Comparison of ENCODE assay signal across 17 cellular contexts in the genomic region with DNA sequence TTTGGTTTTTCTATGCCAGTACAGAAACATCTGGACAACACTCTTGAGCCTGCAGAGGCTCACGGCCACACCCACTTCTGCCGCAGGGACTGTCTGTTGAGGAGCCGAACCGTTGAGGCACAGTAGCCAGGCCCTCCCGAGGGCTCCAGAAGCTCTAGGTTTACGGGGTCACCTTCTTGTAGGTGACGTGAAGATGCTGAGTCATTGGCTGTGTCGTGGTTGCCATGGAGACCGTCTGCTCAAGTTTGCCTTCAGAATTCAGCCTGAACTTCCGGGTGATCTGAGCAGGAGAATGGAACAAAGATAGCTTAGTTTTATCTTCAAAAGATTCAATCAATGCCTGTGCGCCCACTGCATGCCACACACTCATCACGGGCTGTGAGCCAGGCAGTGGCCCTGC. TPM values are rescaled to one million over a fixed set of nuclear protein-coding genes. Genes with fewer than 3 reads are reported as not detected.
DNase-seq lines count a peak whose midpoint lies in the region; ATAC-seq and TF ChIP-seq lines count a peak whose summit lies in the region.
"Had no signal": no experiment of that assay in that cellular context is flagged by ENCODE, and none has a peak within 500 bp of the region (broad histone marks: within the 10 kb centered on the region; RNA-seq: fewer than 3 reads in every experiment).

No MANE protein-coding gene starts in this region.

- DNase-seq in GM04504 (ENCODE audit: low read depth) (peak; percentile 17), PC-3 (peak; percentile 36), endothelial cell (ENCODE audit: low spot score) (no peak), non-pigmented ciliary epithelial cell (ENCODE audit: low read depth) (peak; percentile 38), glutamatergic neuron (no peak), NCI-H748 treated with DMSO at 0.1 percent for 48 hours (lab: John Stamatoyannopoulos, UW) (no peak), NCI-H128 (lab: John Stamatoyannopoulos, UW; ENCODE audit: unreplicated experiment) (no peak), stomach (no peak)
- DNase-seq: activated CD4-positive, alpha-beta memory T cell treated with anti-CD3 and anti-CD28 coated beads, Interleukin-2, amount 10 ng/mL, durations not matched to agents 7 days and 5 days; DMS79 treated with DMSO at 0.1 percent for 48 hours; left colon; testis had no signal

- intact Hi-C loops in PC-3 (cut with micrococcal nuclease) (no loop called here), stomach (cut with DNase I; ENCODE audit: low total_unique reads) (no loop called here)

- H3K27ac ChIP-seq in PC-3 (ENCODE audit: low read length) = no peak overlapping the region
- no peak overlapping the region for H3K27ac ChIP-seq in stomach
- H3K27ac ChIP-seq: gastroesophageal sphincter, prostate gland, testis had no signal

- no peaks in the 10 kb centered on the region for H3K9me2 ChIP-seq in PC-3 (replicated peaks; ENCODE audit: low read length)

- no TSS peak for BruUV-seq in PC-3 (replicated peaks; lab: Mats Ljungman, UMichigan)

- no peak overlapping the region for H3K4me2 ChIP-seq in PC-3 (ENCODE audit: low read length)
- H3K4me2 ChIP-seq: BLaER1 treated with 17β-estradiol and CSF1 and Interleukin-3, amounts not matched to agents 10 nM and 100 nM had no signal

- peaks cover 8% of the 10 kb centered on the region for H3K9me3 ChIP-seq in PC-3 (ENCODE audit: low read length)
- peaks cover 12 to 26% (median 19%) of the 10 kb centered on the region in 4 donors for H3K9me3 ChIP-seq in stomach
- H3K9me3 ChIP-seq: prostate gland, testis had no signal

- peak overlapping the region; percentile 31 for H3K4me3 Mint-ChIP-seq in endothelial cell (ENCODE audit: unreplicated experiment)
- no peak overlapping the region for H3K4me3 Mint-ChIP-seq in glutamatergic neuron (ENCODE audit: unreplicated experiment)
- H3K4me3 Mint-ChIP-seq: activated CD4-positive, alpha-beta memory T cell treated with anti-CD3 and anti-CD28 coated beads, Interleukin-2, amount 10 ng/mL, durations not matched to agents 7 days and 5 days; activated T-helper 17 cell treated with anti-CD3 and anti-CD28 coated beads, Interleukin-2, amount 50 U/mL, for 72 hours had no signal

- CTCF ChIA-PET in PC-3 (lab: Charles Lee) = no interaction called here

- H3K36me3 Mint-ChIP-seq in endothelial cell (ENCODE audit: low read depth, unreplicated experiment) (peaks cover 57% of the 10 kb centered on the region), glutamatergic neuron (ENCODE audit: unreplicated experiment) (peaks cover 51% of the 10 kb centered on the region)

- H3K4me1 ChIP-seq in PC-3 (ENCODE audit: insufficient read depth, low read length) (peaks cover 5% of the 10 kb centered on the region; the same call in 1 of the 2 replicates), stomach (no peaks in the 10 kb centered on the region)
- H3K4me1 ChIP-seq: BLaER1 treated with 17β-estradiol and CSF1 and Interleukin-3, amounts not matched to agents 10 nM and 100 nM; gastroesophageal sphincter; prostate gland; testis had no signal

- no peak for TF ChIP-seq POLR2A in stomach (IDR thresholded peaks at IDR 0.05)

- 83 to 89% (median 88%) methylated on average over 12 of the region's 12 CpGs for WGBS in stomach, 5 donors

- no peak overlapping the region for H2AFZ ChIP-seq in PC-3 (ENCODE audit: low read length)

- no peaks in the 10 kb centered on the region for H4K20me1 ChIP-seq in PC-3 (ENCODE audit: low read length)
- H4K20me1 ChIP-seq: BLaER1 treated with 17β-estradiol and CSF1 and Interleukin-3, amounts not matched to agents 10 nM and 100 nM had no signal

- H3K9me3 Mint-ChIP-seq in endothelial cell (ENCODE audit: unreplicated experiment) (peaks cover 15% of the 10 kb centered on the region), glutamatergic neuron (ENCODE audit: unreplicated experiment) (peaks cover 22% of the 10 kb centered on the region)

- no peak overlapping the region for H3K9ac ChIP-seq in PC-3 (ENCODE audit: low read length)
- H3K9ac ChIP-seq: BLaER1 treated with 17β-estradiol and CSF1 and Interleukin-3, amounts not matched to agents 10 nM and 100 nM had no signal

- no peaks in the 10 kb centered on the region for H3F3A ChIP-seq in PC-3 (ENCODE audit: low read length, unreplicated experiment)

- H3K27ac Mint-ChIP-seq in endothelial cell (ENCODE audit: unreplicated experiment) (peak overlapping the region; percentile 5), glutamatergic neuron (ENCODE audit: unreplicated experiment) (no peak overlapping the region)
- H3K27ac Mint-ChIP-seq: activated CD4-positive, alpha-beta memory T cell treated with anti-CD3 and anti-CD28 coated beads, Interleukin-2, amount 10 ng/mL, durations not matched to agents 7 days and 5 days; activated T-helper 17 cell treated with anti-CD3 and anti-CD28 coated beads, Interleukin-2, amount 50 U/mL, for 72 hours had no signal

- TF ChIP-seq CTCF in PC-3 (conservative IDR thresholded peaks at IDR 0.05; ENCODE audit: low read depth, low read length) (no peak), endothelial cell (IDR thresholded peaks at IDR 0.05; ENCODE audit: unreplicated experiment) (no peak), glutamatergic neuron (IDR thresholded peaks at IDR 0.05; ENCODE audit: partially characterized antibody, unreplicated experiment) (no peak), stomach (IDR thresholded peaks at IDR 0.05) (no peak)

- peak; percentile 43 for ATAC-seq in PC-3
- ATAC-seq: activated T-helper 17 cell treated with anti-CD3 and anti-CD28 coated beads, Interleukin-2, amount 50 U/mL, for 72 hours; gastroesophageal sphincter; left colon; SK-N-SH treated with all-trans-retinoic acid at 6 μM for 48 hours had no signal

- 0 out of 2 replicates have a peak, but pooled peaks cover 3% of the 10 kb centered on the region for H3K79me2 ChIP-seq in PC-3 (ENCODE audit: low read length)

- POLR2A ChIA-PET in PC-3 (lab: Charles Lee; ENCODE audit: unreplicated experiment) = no interaction called here

- TF ChIP-seq EP300 in stomach (IDR thresholded peaks at IDR 0.05) = no peak

- H3K36me3 ChIP-seq in PC-3 (ENCODE audit: low read depth, low read length) (peaks cover 38% of the 10 kb centered on the region), stomach (peaks cover 22 to 81% (median 68%) of the 10 kb centered on the region in 4 donors)
- H3K36me3 ChIP-seq: prostate gland had no signal

- H3K4me3 ChIP-seq in PC-3 (ENCODE audit: low read length) (no peak overlapping the region), stomach (no peak overlapping the region)
- H3K4me3 ChIP-seq: gastroesophageal sphincter, prostate gland, testis had no signal

- H3K27me3 ChIP-seq in PC-3 (ENCODE audit: low read length) = no peaks in the 10 kb centered on the region
- no peaks in the 10 kb centered on the region for H3K27me3 ChIP-seq in stomach
- H3K27me3 ChIP-seq: BLaER1 treated with 17β-estradiol and CSF1 and Interleukin-3, amounts not matched to agents 10 nM and 100 nM; gastroesophageal sphincter; testis had no signal

- no peaks in the 10 kb centered on the region for H3K4me1 Mint-ChIP-seq in endothelial cell (ENCODE audit: unreplicated experiment)
- no peaks in the 10 kb centered on the region for H3K4me1 Mint-ChIP-seq in glutamatergic neuron (ENCODE audit: low read depth, unreplicated experiment)
- H3K4me1 Mint-ChIP-seq: activated CD4-positive, alpha-beta memory T cell treated with anti-CD3 and anti-CD28 coated beads, Interleukin-2, amount 10 ng/mL, durations not matched to agents 7 days and 5 days; activated T-helper 17 cell treated with anti-CD3 and anti-CD28 coated beads, Interleukin-2, amount 50 U/mL, for 72 hours had no signal

- H3K27me3 Mint-ChIP-seq in endothelial cell (ENCODE audit: unreplicated experiment) (peaks cover 6% of the 10 kb centered on the region), glutamatergic neuron (ENCODE audit: unreplicated experiment) (peaks cover 9% of the 10 kb centered on the region)
- H3K27me3 Mint-ChIP-seq: activated CD4-positive, alpha-beta memory T cell treated with anti-CD3 and anti-CD28 coated beads, Interleukin-2, amount 10 ng/mL, durations not matched to agents 7 days and 5 days; activated T-helper 17 cell treated with anti-CD3 and anti-CD28 coated beads, Interleukin-2, amount 50 U/mL, for 72 hours had no signal

RNA-seq across cellular contexts. Expression of gene BOK, which starts 25.9 kb away (rescaled TPM):
- total RNA-seq in PC-3 (2014; rRNA removed) (30.2 and 39.3 TPM in 2 replicates), endothelial cell (ENCODE audit: unreplicated experiment) (110 TPM), glutamatergic neuron (ENCODE audit: unreplicated experiment) (13.8 TPM), stomach (100 to 1,000 TPM in 1 of 5 donors, 10 to 100 TPM in 4; 13.0 to 112 (median 69.4) TPM)
- 10 to 100 TPM; 14.7 to 31.0 (median 21.6) TPM for polyA plus RNA-seq in stomach

RNA-seq across cellular contexts. Expression of gene THAP4, which starts 52.5 kb away (rescaled TPM):
- total RNA-seq in PC-3 (2014; rRNA removed) = 75.1 and 102 TPM in 2 replicates
- 42.5 TPM for total RNA-seq in endothelial cell (ENCODE audit: unreplicated experiment)
- total RNA-seq in glutamatergic neuron (ENCODE audit: unreplicated experiment) = 32.4 TPM
- 100 to 1,000 TPM in 1 of 5 donors, 10 to 100 TPM in 4; 16.0 to 172 (median 33.0) TPM for total RNA-seq in stomach
- 10 to 100 TPM; 53.8 to 64.1 (median 58.9) TPM for polyA plus RNA-seq in stomach

RNA-seq across cellular contexts. Expression of gene ATG4B, which starts 53.0 kb away (rescaled TPM):
- total RNA-seq in PC-3 (2014; rRNA removed) (83.0 and 88.6 TPM in 2 replicates), endothelial cell (ENCODE audit: unreplicated experiment) (124 TPM), glutamatergic neuron (ENCODE audit: unreplicated experiment) (115 TPM), stomach (100 to 1,000 TPM in 2 of 5 donors, 10 to 100 TPM in 3; 45.5 to 162 (median 98.5) TPM)
- 10 to 100 TPM; 31.5 to 42.5 (median 36.7) TPM for polyA plus RNA-seq in stomach

Comparison
In these comparisons a context has a peak if more than half of its experiments do, and no peak if none do; other contexts are left out.
1. DNase-seq: peak in GM04504 (single experiment), PC-3 (single experiment) and non-pigmented ciliary epithelial cell (single experiment); none in endothelial cell (single experiment), glutamatergic neuron (single experiment), NCI-H748 treated with DMSO at 0.1 percent for 48 hours (single experiment), NCI-H128 (single experiment) and stomach (single experiment).